ENCODE assay signal across 10 cellular contexts in the genomic region with DNA sequence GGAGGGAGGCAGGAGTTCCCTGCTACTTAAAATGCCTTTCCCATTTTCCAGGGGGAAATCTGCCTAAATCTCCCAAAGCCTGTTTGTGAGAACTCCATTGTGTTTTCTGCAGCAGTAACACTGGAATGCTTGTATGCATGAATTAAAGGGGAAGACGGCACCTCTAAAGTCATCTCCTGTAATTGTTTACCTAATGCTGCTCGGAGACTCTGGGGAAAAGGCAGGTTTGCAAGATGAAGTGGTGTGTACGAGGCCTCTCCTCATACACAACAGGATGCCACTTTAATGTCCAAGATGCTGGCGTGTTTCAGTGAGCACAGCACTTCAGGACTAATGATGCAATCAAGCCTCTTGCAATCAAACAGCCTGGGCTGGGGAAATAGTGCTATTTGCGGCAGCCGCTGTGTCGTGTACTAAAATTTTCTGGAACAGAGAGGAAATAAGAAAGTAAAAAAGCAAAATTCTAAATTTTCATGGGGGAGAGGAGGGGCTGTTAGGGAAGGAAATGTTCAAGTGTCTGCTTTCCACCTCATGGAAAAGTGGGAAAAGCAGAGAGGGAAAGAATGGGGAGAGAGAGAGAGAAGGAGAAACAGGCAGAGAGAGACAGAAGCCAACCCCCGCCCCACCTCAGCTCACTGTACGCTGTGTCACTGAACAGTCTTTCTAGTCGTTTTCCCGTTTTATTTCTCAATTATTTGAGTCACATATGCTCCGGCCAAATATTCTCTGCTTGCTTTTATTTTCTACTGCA. TPM values are rescaled to one million over a fixed set of nuclear protein-coding genes. Genes with fewer than 3 reads are reported as not detected.
A peak's percentile ranks its signal among the peaks of the same experiment; 100 is the strongest.
DNase-seq lines count a peak whose midpoint lies in the region; ATAC-seq and TF ChIP-seq lines count a peak whose summit lies in the region.
"Had no signal": no experiment of that assay in that cellular context is flagged by ENCODE, and none has a peak within 500 bp of the region (broad histone marks: within the 10 kb centered on the region; RNA-seq: fewer than 3 reads in every experiment).

No MANE protein-coding gene starts in this region.

- H3K27ac ChIP-seq in HL-60 (replicated peaks): peak overlapping the region; percentile 92

- no peaks in the 10 kb centered on the region for H3K27me3 ChIP-seq in HL-60 (ENCODE audit: insufficient read depth, poor library complexity, severe bottlenecking)

- CTCF ChIA-PET in activated naive CD4-positive, alpha-beta T cell treated with anti-CD3 and anti-CD28 coated beads for 36 hours (lab: Charles Lee): no interaction called here

- peak; percentile 90 to 93 for DNase-seq in HL-60 (ENCODE audit: low read depth in 1 of 2, low spot score in 1 of 2)
- DNase-seq in left kidney (ENCODE audit: low read depth, low spot score): peak; percentile 39
- no peak for DNase-seq in stimulated activated naive B cell treated with anti-CD40 and anti-IgM and Interleukin-4, amounts not matched to agents 10 μg/mL and 1 μg/mL and 100 μg/mL, for 72 hours
- no peak for DNase-seq in activated naive CD4-positive, alpha-beta T cell treated with anti-CD3 and anti-CD28 coated beads for 36 hours
- no peak for DNase-seq in glomerular visceral epithelial cell (ENCODE audit: extremely low spot score)
- no peak for DNase-seq in HK-2 (ENCODE audit: unreplicated experiment)
- DNase-seq: T-helper 1 cell had no signal

- peak overlapping the region; percentile 89 to 96 (median 92) for H3K27ac Mint-ChIP-seq in brain
- H3K27ac Mint-ChIP-seq in stimulated activated naive B cell treated with anti-CD40 and anti-IgM and Interleukin-4, amounts not matched to agents 10 μg/mL and 1 μg/mL and 100 μg/mL, for 72 hours: peak overlapping the region; percentile 26
- no peak overlapping the region for H3K27ac Mint-ChIP-seq in activated naive CD4-positive, alpha-beta T cell treated with anti-CD3 and anti-CD28 coated beads for 36 hours
- H3K27ac Mint-ChIP-seq: activated naive CD8-positive, alpha-beta T cell had no signal

- peaks cover 4% of the 10 kb centered on the region for H3K36me3 Mint-ChIP-seq in brain
- no peaks in the 10 kb centered on the region for H3K36me3 Mint-ChIP-seq in stimulated activated naive B cell treated with anti-CD40 and anti-IgM and Interleukin-4, amounts not matched to agents 10 μg/mL and 1 μg/mL and 100 μg/mL, for 72 hours
- no peaks in the 10 kb centered on the region for H3K36me3 Mint-ChIP-seq in activated naive CD4-positive, alpha-beta T cell treated with anti-CD3 and anti-CD28 coated beads for 36 hours (ENCODE audit: low read depth)
- H3K36me3 Mint-ChIP-seq: activated naive CD8-positive, alpha-beta T cell had no signal

- H3K4me3 Mint-ChIP-seq in brain: peak overlapping the region; percentile 49 to 87 (median 73)
- no peak overlapping the region for H3K4me3 Mint-ChIP-seq in stimulated activated naive B cell treated with anti-CD40 and anti-IgM and Interleukin-4, amounts not matched to agents 10 μg/mL and 1 μg/mL and 100 μg/mL, for 72 hours
- no peak overlapping the region for H3K4me3 Mint-ChIP-seq in activated naive CD4-positive, alpha-beta T cell treated with anti-CD3 and anti-CD28 coated beads for 36 hours
- H3K4me3 Mint-ChIP-seq: activated naive CD8-positive, alpha-beta T cell had no signal

- no peaks in the 10 kb centered on the region for H3K9me3 Mint-ChIP-seq in brain
- peaks cover 0 to 3% of the 10 kb centered on the region in 2 donors for H3K9me3 Mint-ChIP-seq in stimulated activated naive B cell treated with anti-CD40 and anti-IgM and Interleukin-4, amounts not matched to agents 10 μg/mL and 1 μg/mL and 100 μg/mL, for 72 hours
- no peaks in the 10 kb centered on the region for H3K9me3 Mint-ChIP-seq in activated naive CD4-positive, alpha-beta T cell treated with anti-CD3 and anti-CD28 coated beads for 36 hours

- intact Hi-C loops in activated naive CD4-positive, alpha-beta T cell treated with anti-CD3 and anti-CD28 coated beads for 36 hours (cut with micrococcal nuclease): no loop called here

- peaks cover 3% of the 10 kb centered on the region for H3K27me3 Mint-ChIP-seq in brain
- H3K27me3 Mint-ChIP-seq in stimulated activated naive B cell treated with anti-CD40 and anti-IgM and Interleukin-4, amounts not matched to agents 10 μg/mL and 1 μg/mL and 100 μg/mL, for 72 hours: no peaks in the 10 kb centered on the region
- peaks cover 2% of the 10 kb centered on the region for H3K27me3 Mint-ChIP-seq in activated naive CD4-positive, alpha-beta T cell treated with anti-CD3 and anti-CD28 coated beads for 36 hours (ENCODE audit: low read depth)

- no peak for ATAC-seq in stimulated activated naive B cell treated with anti-CD40 and anti-IgM and Interleukin-4, amounts not matched to agents 10 μg/mL and 1 μg/mL and 100 μg/mL, for 72 hours (replicated peaks)
- no peak for ATAC-seq in GM19452 (IDR thresholded peaks at IDR 0.05; ENCODE audit: unreplicated experiment)

- H3K4me1 Mint-ChIP-seq in brain: peaks cover 76% of the 10 kb centered on the region
- peaks cover 0 to 2% of the 10 kb centered on the region in 2 donors for H3K4me1 Mint-ChIP-seq in stimulated activated naive B cell treated with anti-CD40 and anti-IgM and Interleukin-4, amounts not matched to agents 10 μg/mL and 1 μg/mL and 100 μg/mL, for 72 hours
- peaks cover 5% of the 10 kb centered on the region for H3K4me1 Mint-ChIP-seq in activated naive CD4-positive, alpha-beta T cell treated with anti-CD3 and anti-CD28 coated beads for 36 hours (ENCODE audit: low read depth)

- TF ChIP-seq CTCF in HL-60 (IDR thresholded peaks at IDR 0.05; ENCODE audit: insufficient read depth, low read length) (no peak), brain (conservative IDR thresholded peaks at IDR 0.05) (no peak)

- H3K4me3 ChIP-seq in HL-60 (replicated peaks; ENCODE audit: insufficient read depth, low read length): peak overlapping the region; percentile 15

RNA-seq across cellular contexts. Expression of a gene that starts 32.9 kb away (rescaled TPM):
- polyA plus RNA-seq in brain (ENCODE audit: insufficient read depth, low read depth, low replicate concordance): 17.6 TPM
- total RNA-seq in activated naive CD4-positive, alpha-beta T cell treated with anti-CD3 and anti-CD28 coated beads for 36 hours: 1 to 10 TPM; 1.6 to 2.0 TPM

Comparison
In these comparisons a context has a peak if more than half of its experiments do, and no peak if none do; other contexts are left out.
1. DNase-seq: peak in HL-60 (2 of 2) and left kidney (single experiment); none in stimulated activated naive B cell treated with anti-CD40 and anti-IgM and Interleukin-4, amounts not matched to agents 10 μg/mL and 1 μg/mL and 100 μg/mL, for 72 hours (single experiment), activated naive CD4-positive, alpha-beta T cell treated with anti-CD3 and anti-CD28 coated beads for 36 hours (single experiment), glomerular visceral epithelial cell (single experiment) and HK-2 (single experiment).
2. H3K4me3 Mint-ChIP-seq: peak in brain (5 of 5); none in stimulated activated naive B cell treated with anti-CD40 and anti-IgM and Interleukin-4, amounts not matched to agents 10 μg/mL and 1 μg/mL and 100 μg/mL, for 72 hours (0 of 2) and activated naive CD4-positive, alpha-beta T cell treated with anti-CD3 and anti-CD28 coated beads for 36 hours (single experiment).